ENCODE assay signal across 20 cellular contexts in genomic region chr3:189900578-189900977, GRCh38.
DNase-seq lines count a peak whose midpoint lies in the region; ATAC-seq and TF ChIP-seq lines count a peak whose summit lies in the region.
"Had no signal": no experiment of that assay in that cellular context is flagged by ENCODE, and none has a peak within 500 bp of the region (broad histone marks: within the 10 kb centered on the region; RNA-seq: fewer than 3 reads in every experiment).

No MANE protein-coding gene starts in this region.

- intact Hi-C loops in thyroid gland (cut with DNase I) = no loop called here

- no peak for TF ChIP-seq POLR2A in thyroid gland (IDR thresholded peaks at IDR 0.05)

- no peak for TF ChIP-seq CTCF in RWPE2 (IDR thresholded peaks at IDR 0.05; ENCODE audit: poor library complexity, severe bottlenecking)
- no peak for TF ChIP-seq CTCF in thyroid gland (IDR thresholded peaks at IDR 0.05)

- 80 to 83% methylated on average over 5 of the region's 5 CpGs for WGBS in thyroid gland, 2 donors

- DNase-seq in LoVo (ENCODE audit: low spot score) = peak; percentile 54
- DNase-seq in RWPE2 (ENCODE audit: low spot score) = peak; percentile 54
- no peak for DNase-seq in thyroid gland
- no peak for DNase-seq in activated CD8-positive, alpha-beta memory T cell treated with anti-CD3 and anti-CD28 coated beads, Interleukin-2, amount 50 U/mL, for 4 hours
- DNase-seq: BE2C; CD4-positive, CD25-positive, alpha-beta regulatory T cell; DMS79; KBM-7; NCI-H1105; NCI-H1694; NCI-H2081; NCI-H2171; NCI-H345; NCI-H524; NCI-H82; OCI-M1; SHP77 had no signal

- no peak overlapping the region for H3K4me3 ChIP-seq in RWPE2 (ENCODE audit: severe bottlenecking)
- no peak overlapping the region for H3K4me3 ChIP-seq in skin epidermis
- H3K4me3 ChIP-seq in thyroid gland (replicated peaks in 1 of 3) = no peak overlapping the region

- H3K36me3 ChIP-seq in RWPE2 (ENCODE audit: low read depth) = peaks cover 24% of the 10 kb centered on the region
- no peaks in the 10 kb centered on the region for H3K36me3 ChIP-seq in thyroid gland
- H3K36me3 ChIP-seq: BE2C had no signal

- peaks cover 37% of the 10 kb centered on the region for H3K4me1 ChIP-seq in RWPE2 (ENCODE audit: insufficient read depth, poor library complexity, severe bottlenecking)
- H3K4me1 ChIP-seq in thyroid gland = no peaks in the 10 kb centered on the region
- H3K4me1 ChIP-seq: BE2C had no signal

- H3K27ac ChIP-seq in RWPE2 (ENCODE audit: poor library complexity, severe bottlenecking) (peak overlapping the region; percentile 89), skin epidermis (peak overlapping the region in 11 of 21 experiments; percentile 13 to 65 (median 35)), thyroid gland (no peak overlapping the region)

- H3K9me3 ChIP-seq in RWPE2 (ENCODE audit: severe bottlenecking) = no peaks in the 10 kb centered on the region
- no peaks in the 10 kb centered on the region for H3K9me3 ChIP-seq in thyroid gland
- H3K9me3 ChIP-seq: BE2C had no signal

- ATAC-seq in RWPE2 (ENCODE audit: low read depth) (peak; percentile 86), esophagus mucosa (peak; percentile 93), HG03442 (IDR thresholded peaks at IDR 0.05; ENCODE audit: unreplicated experiment) (no peak)

- H3K27me3 ChIP-seq in RWPE2 (ENCODE audit: insufficient read depth, poor library complexity, severe bottlenecking) = no peaks in the 10 kb centered on the region
- H3K27me3 ChIP-seq in thyroid gland = no peaks in the 10 kb centered on the region
- H3K27me3 ChIP-seq: BE2C had no signal

Comparison
In these comparisons a context has a peak if more than half of its experiments do, and no peak if none do; other contexts are left out.
1. DNase-seq: peak in LoVo (single experiment) and RWPE2 (single experiment); none in thyroid gland (0 of 2) and activated CD8-positive, alpha-beta memory T cell treated with anti-CD3 and anti-CD28 coated beads, Interleukin-2, amount 50 U/mL, for 4 hours (single experiment).
2. H3K27ac ChIP-seq: peak in RWPE2 (single experiment) and skin epidermis (11 of 21); none in thyroid gland (0 of 3).